Comparison of ENCODE assay signal across 6 cellular contexts in the genomic region with DNA sequence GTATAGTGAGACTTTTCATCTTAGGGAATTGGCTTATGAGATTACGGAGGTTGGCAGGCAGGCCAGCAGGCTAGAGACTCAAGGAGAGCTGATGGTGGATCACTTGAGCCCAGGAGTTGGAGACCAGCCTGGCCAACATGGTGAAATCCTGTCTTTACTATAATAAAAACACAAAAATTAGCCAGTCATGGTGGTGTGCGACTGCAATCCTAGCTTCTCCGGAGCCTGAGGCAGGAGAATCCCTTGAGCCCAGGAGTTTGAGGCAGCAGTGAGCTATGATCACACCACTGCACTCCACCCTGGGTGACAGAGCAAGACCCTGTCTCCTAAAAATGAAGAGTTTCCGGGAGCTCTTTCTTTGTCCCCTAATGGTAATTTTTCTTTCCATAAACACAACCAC. TPM values are rescaled to one million over a fixed set of nuclear protein-coding genes. Genes with fewer than 3 reads are reported as not detected.
"Had no signal": no experiment of that assay in that cellular context is flagged by ENCODE, and none has a peak within 500 bp of the region (broad histone marks: within the 10 kb centered on the region; RNA-seq: fewer than 3 reads in every experiment).

No MANE protein-coding gene starts in this region.

RNA-seq across cellular contexts. Expression of a gene that starts 14.6 kb away (rescaled TPM):
- total RNA-seq: K562, M059J, PC-3, Peyer's patch, SJCRH30, SK-MEL-5 had no signal
- polyA plus RNA-seq: K562 had no signal

RNA-seq across cellular contexts. Expression of a gene that starts 26.5 kb away (rescaled TPM):
- total RNA-seq: K562, M059J, PC-3, SK-MEL-5 had no signal
- polyA plus RNA-seq: K562 had no signal
